ENCODE assay signal across 8 cellular contexts in genomic region chr2:208025814-208026184, GRCh38. TPM values are rescaled to one million over a fixed set of nuclear protein-coding genes. Genes with fewer than 3 reads are reported as not detected.
A peak's percentile ranks its signal among the peaks of the same experiment; 100 is the strongest.
DNase-seq lines count a peak whose midpoint lies in the region; ATAC-seq, FAIRE-seq and TF ChIP-seq lines count a peak whose summit lies in the region.

No MANE protein-coding gene starts in this region.

- TF ChIP-seq EP300 in K562 (IDR thresholded peaks at IDR 0.05; ENCODE audit: low read length) = no peak

- H3K4me3 Mint-ChIP-seq in HFFc6 = peak overlapping the region; percentile 95

- no peaks in the 10 kb centered on the region for H3K9me1 ChIP-seq in K562 (ENCODE audit: control insufficient read depth, insufficient read depth, low read length)

- ATAC-seq in K562 = peak; percentile 9; the same call in 2 of the 3 replicates
- peak; percentile 4 for ATAC-seq in left lung

- H3K4me3 ChIP-seq in K562 (peak overlapping the region; percentile 58), left lung (peak overlapping the region; percentile 63 to 66)

- in situ Hi-C loops in K562 (cut with MboI) = loop anchor here (5.0 kb wide), 1 partner anchor 278 kb away; no protein-coding TSS in a partner anchor

- 45% methylated on average over 4 of the region's 10 CpGs for WGBS in K562 (ENCODE audit: insufficient coverage, low coverage, missing lambda C conversion rate)

- H3K4me2 ChIP-seq in K562 (ENCODE audit: insufficient read depth, low read length) = peak overlapping the region; percentile 87

- TF ChIP-seq CTCF in HFFc6 (IDR thresholded peaks at IDR 0.05) (no peak), K562 (IDR thresholded peaks at IDR 0.05 in 2 of 3, conservative IDR thresholded peaks at IDR 0.05 in 1 of 3; ENCODE audit: insufficient read depth in 2 of 3, low read depth in 1 of 3, low read length in 3 of 3) (no peak), left lung (IDR thresholded peaks at IDR 0.05) (no peak)

- H3K27me3 ChIP-seq in K562 (ENCODE audit: control insufficient read depth in 2 of 2, insufficient read depth in 2 of 2, low read length in 2 of 2) (no peaks in the 10 kb centered on the region), left lung (no peaks in the 10 kb centered on the region)

- H3K27ac ChIP-seq in K562 (ENCODE audit: extremely low read depth, low read depth, low read length) = peak overlapping the region; percentile 76
- H3K27ac ChIP-seq in left lung = peak overlapping the region; percentile 73

- H3K36me3 ChIP-seq in ES-I3 (ENCODE audit: insufficient read depth, low read length) (no peaks in the 10 kb centered on the region), K562 (ENCODE audit: control insufficient read depth, insufficient read depth, low read length) (no peaks in the 10 kb centered on the region), left lung (no peaks in the 10 kb centered on the region)

- no peak for TF ChIP-seq POLR2A in K562 (conservative IDR thresholded peaks at IDR 0.05)

- H3K79me2 ChIP-seq in K562 (ENCODE audit: control insufficient read depth, insufficient read depth, low read length) = no peaks in the 10 kb centered on the region

- peaks cover 19% of the 10 kb centered on the region for H3K4me1 Mint-ChIP-seq in HFFc6 (ENCODE audit: low read depth)

- H3K9me3 ChIP-seq in ES-I3 (ENCODE audit: control insufficient read depth, insufficient read depth, low read length) (no peaks in the 10 kb centered on the region), K562 (replicated peaks; ENCODE audit: control insufficient read depth, insufficient read depth, low read depth, low read length) (no peaks in the 10 kb centered on the region; the same call in 1 of the 2 replicates), left lung (no peaks in the 10 kb centered on the region)

- peaks cover 6% of the 10 kb centered on the region; the same call in 1 of the 2 replicates for H3K27me3 Mint-ChIP-seq in HFFc6 (ENCODE audit: insufficient read depth)

- DNase-seq in HFFc6 (no peak), RPMI8226 (peak; percentile 11), K562 (ENCODE audit: extremely low read depth in 1 of 4, low spot score in 3 of 4) (no peak), left lung (no peak), NOMO-1 treated with DMSO at 0.1 percent for 48 hours (lab: John Stamatoyannopoulos, UW; ENCODE audit: unreplicated experiment) (no peak), NCI-H187 treated with DMSO at 0.1 percent for 48 hours (lab: John Stamatoyannopoulos, UW) (no peak)
- peak; percentile 5 for DNase-seq in stimulated activated CD8-positive, alpha-beta memory T cell treated with anti-CD3 and anti-CD28 coated beads, Interleukin-7, amount 100 ng/mL, for 24 hours (ENCODE audit: low read depth)

- H3K9ac ChIP-seq in ES-I3 (ENCODE audit: low read depth, low read length) (peak overlapping the region; percentile 87), K562 (ENCODE audit: insufficient read depth in 1 of 2, low read depth in 2 of 2, low read length in 2 of 2) (peak overlapping the region; percentile 68 to 90)

- H3K4me1 ChIP-seq in ES-I3 (ENCODE audit: insufficient read depth, low read length) = peaks cover 5% of the 10 kb centered on the region; the same call in 1 of the 2 replicates
- peaks cover 4 to 6% of the 10 kb centered on the region in 2 experiments; a peak in 4 of 5 replicates for H3K4me1 ChIP-seq in K562 (replicated peaks in 1 of 2; ENCODE audit: control insufficient read depth in 2 of 2, insufficient read depth in 2 of 2, low read length in 2 of 2)
- peaks cover 14 to 28% of the 10 kb centered on the region in 2 donors for H3K4me1 ChIP-seq in left lung

- H3K27ac Mint-ChIP-seq in HFFc6 = peak overlapping the region; percentile 78

- TF ChIP-seq RAD21 in K562 (CRISPR knock-in tag; conservative IDR thresholded peaks at IDR 0.05 in 1 of 2, IDR thresholded peaks at IDR 0.05 in 1 of 2) = no peak

- intact Hi-C loops in K562 (cut with micrococcal nuclease) = no loop called here
- intact Hi-C loops in left lung (cut with DNase I) = no loop called here

- H3K36me3 Mint-ChIP-seq in HFFc6 (ENCODE audit: low read depth) = no peaks in the 10 kb centered on the region

- no peaks in the 10 kb centered on the region for H3K9me3 Mint-ChIP-seq in HFFc6

- peak overlapping the region; percentile 100 for H2AFZ ChIP-seq in K562 (ENCODE audit: low read depth, low read length)

- BruUV-seq in K562 (replicated peaks; lab: Mats Ljungman, UMichigan) = TSS peak; percentile 76

- FAIRE-seq in K562 (lab: Jason Lieb, UNC) = no peak

- no peaks in the 10 kb centered on the region for H4K20me1 ChIP-seq in K562 (replicated peaks; ENCODE audit: control insufficient read depth, insufficient read depth, low read length)

- CTCF ChIA-PET in K562 (lab: Yijun Ruan, JAX; ENCODE audit: low intra/inter-chr PET ratio) = no interaction called here

- POLR2A ChIA-PET in K562 (lab: Yijun Ruan, JAX) = interaction anchor here (0.6 to 1.4 kb wide), 8 partner anchors 10 to 419 kb away, joined by 3 to 4 read pairs (median 3); no protein-coding TSS in a partner anchor

TF ChIP-seq in K562, 482 proteins besides CTCF, POLR2A, EP300 and RAD21:
- TF ChIP-seq AFF4 (CRISPR knock-in tag; IDR thresholded peaks at IDR 0.05) = 0 out of 2 replicates have a peak, but pooled peaks have one; percentile 5
- TF ChIP-seq ZBTB11 (CRISPR knock-in tag; IDR thresholded peaks at IDR 0.05) = peak in 1 of 3 experiments; percentile 93; a peak in 2 of 6 replicates
- TF ChIP-seq ZNF431 (CRISPR knock-in tag; IDR thresholded peaks at IDR 0.05) = no peak

RNA-seq across cellular contexts. Expression of gene PLEKHM3, which starts 0.5 kb away (rescaled TPM):
- 1 to 10 TPM; 6.4 to 8.2 (median 7.2) TPM for total RNA-seq in HFFc6 (2021; fragmentation: NEBNext Ultra II Directional; extraction: Animal tissue kit (Norgen Biotek cat#: 25700))
- total RNA-seq in K562 (2011; cell fraction: chromatin; rRNA removed; ENCODE audit: low replicate concordance) = 8.4 and 9.9 TPM in 2 replicates
- 4.3 and 4.6 TPM in 2 replicates for total RNA-seq in K562 (2011; cell fraction: nucleolus; rRNA removed)
- 5.5 and 5.8 TPM in 2 replicates for total RNA-seq in K562 (2011; cell fraction: nucleoplasm; rRNA removed)
- total RNA-seq in K562 (2014; rRNA removed) = 0.86 and 1.0 TPM in 2 replicates
- total RNA-seq in K562 (2014; rRNA removed; fragmentation: Illumina TruSeq; extraction: Trizol) = 1.5 and 1.6 TPM in 2 replicates
- total RNA-seq in K562 (2015; rRNA removed; fragmentation: Illumina TruSeq; extraction: Trizol) = 1.2 and 1.4 TPM in 2 replicates
- 1.0 and 1.3 TPM in 2 replicates for total RNA-seq in K562 (2021)
- polyA plus RNA-seq in K562 (2011; rRNA removed) = 0.97 and 1.2 TPM in 2 replicates
- 0.90 and 0.92 TPM in 2 replicates for polyA plus RNA-seq in K562 (2011; cell fraction: cytosol; rRNA removed)
- 1.1 and 2.0 TPM in 2 replicates for polyA plus RNA-seq in K562 (2011; cell fraction: nucleus; rRNA removed)
- polyA plus RNA-seq in K562 (2012) = 0.77 and 1.2 TPM in 2 replicates
- polyA plus RNA-seq in K562 (2014; fragmentation: Illumina TruSeq; extraction: Trizol) = 1.0 and 1.1 TPM in 2 replicates
- under 1 TPM; 0.24 to 0.36 TPM for polyA plus RNA-seq in K562 (2014; fragmentation: Nextera tagmentation; extraction: Ambion mirVana)
- polyA plus RNA-seq in K562 (2014; rRNA removed) = 0.54 and 1.1 TPM in 2 replicates
- polyA minus RNA-seq in K562 (2011; rRNA and poly(A)+ RNA removed) = 4.0 and 4.6 TPM in 2 replicates
- polyA minus RNA-seq in K562 (2011; cell fraction: cytosol; rRNA and poly(A)+ RNA removed) = 2.0 and 2.2 TPM in 2 replicates
- 3.7 and 4.6 TPM in 2 replicates for polyA minus RNA-seq in K562 (2011; cell fraction: nucleus; rRNA and poly(A)+ RNA removed)
- 10 to 100 TPM; 15.1 to 16.0 TPM for total RNA-seq in left lung

Comparison
In these comparisons a context has a peak if more than half of its experiments do, and no peak if none do; other contexts are left out.
1. DNase-seq: peak in RPMI8226 (single experiment) and stimulated activated CD8-positive, alpha-beta memory T cell treated with anti-CD3 and anti-CD28 coated beads, Interleukin-7, amount 100 ng/mL, for 24 hours (single experiment); none in HFFc6 (single experiment), K562 (0 of 4), left lung (0 of 2), NOMO-1 treated with DMSO at 0.1 percent for 48 hours (single experiment) and NCI-H187 treated with DMSO at 0.1 percent for 48 hours (single experiment).